16 cellular contexts compared by ENCODE assay signal in the genomic region with DNA sequence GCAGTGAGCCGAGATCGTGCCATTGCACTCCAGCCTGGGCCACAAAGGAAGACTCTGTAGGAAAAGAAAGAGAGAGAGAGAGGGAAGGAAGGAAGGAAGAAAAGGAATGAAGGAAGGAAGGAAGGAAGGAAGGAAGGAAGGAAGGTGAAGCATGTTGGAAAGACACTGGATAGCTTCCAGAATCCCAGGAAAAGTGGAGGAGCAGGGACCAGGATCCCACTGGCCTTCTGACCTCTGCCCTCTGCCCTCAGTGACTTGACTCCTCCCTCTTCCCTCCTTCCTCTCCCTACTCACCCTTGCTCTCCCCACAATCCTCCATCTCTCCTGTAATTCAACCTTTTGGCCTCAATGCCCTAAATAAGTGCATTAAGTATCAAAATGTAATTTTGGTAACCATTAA. TPM values are rescaled to one million over a fixed set of nuclear protein-coding genes. Genes with fewer than 3 reads are reported as not detected.
DNase-seq lines count a peak whose midpoint lies in the region; ATAC-seq, FAIRE-seq and TF ChIP-seq lines count a peak whose summit lies in the region.
"Had no signal": no experiment of that assay in that cellular context is flagged by ENCODE, and none has a peak within 500 bp of the region (broad histone marks: within the 10 kb centered on the region; RNA-seq: fewer than 3 reads in every experiment).

No MANE protein-coding gene starts in this region.

- no peak for TF ChIP-seq EP300 in K562 (IDR thresholded peaks at IDR 0.05; ENCODE audit: low read length)

- no peak for TF ChIP-seq CTCF in IMR-90 (conservative IDR thresholded peaks at IDR 0.05; ENCODE audit: low read depth, low read length)
- no peak for TF ChIP-seq CTCF in K562 (IDR thresholded peaks at IDR 0.05 in 2 of 3, conservative IDR thresholded peaks at IDR 0.05 in 1 of 3; ENCODE audit: insufficient read depth in 2 of 3, low read depth in 1 of 3, low read length in 3 of 3)
- no peak for TF ChIP-seq CTCF in osteocyte (IDR thresholded peaks at IDR 0.05)

- H3K9me3 Mint-ChIP-seq in osteocyte (ENCODE audit: unreplicated experiment) = no peaks in the 10 kb centered on the region
- no peaks in the 10 kb centered on the region for H3K9me3 Mint-ChIP-seq in activated naive CD4-positive, alpha-beta T cell treated with anti-CD3 and anti-CD28 coated beads, Interleukin-2, amount 10 ng/mL, durations not matched to agents 7 days and 5 days
- H3K9me3 Mint-ChIP-seq: CD8-positive, alpha-beta T cell had no signal

- H3K79me2 ChIP-seq in K562 (ENCODE audit: control insufficient read depth, insufficient read depth, low read length) = no peaks in the 10 kb centered on the region

- no peak overlapping the region for H2AK9ac ChIP-seq in IMR-90 (replicated peaks; ENCODE audit: low read depth, low read length, poor library complexity)

- CTCF ChIA-PET in IMR-90 (lab: Yijun Ruan, JAX) (no interaction called here), K562 (lab: Yijun Ruan, JAX; ENCODE audit: low intra/inter-chr PET ratio) (interaction anchor here (0.6 to 1.0 kb wide), 2 partner anchors 188 to 189 kb away, joined by 3 read pairs; no protein-coding TSS in a partner anchor)
- CTCF ChIA-PET in activated naive CD4-positive, alpha-beta T cell treated with anti-CD3 and anti-CD28 coated beads, Interleukin-2, amount 10 ng/mL, durations not matched to agents 7 days and 5 days (lab: Charles Lee) = interaction anchor here (0.7 kb wide), 1 partner anchor 136 kb away, joined by 3 read pairs; no protein-coding TSS in a partner anchor

- FAIRE-seq in K562 (lab: Jason Lieb, UNC) = no peak
- FAIRE-seq: A204.1, H1 had no signal

- H2BK120ac ChIP-seq in IMR-90 (ENCODE audit: low read depth, low read length) = no peak overlapping the region
- no peak overlapping the region for H2BK120ac ChIP-seq in neuronal stem cell (ENCODE audit: low read depth, low read length)

- no peak for TF ChIP-seq RAD21 in IMR-90 (IDR thresholded peaks at IDR 0.05; ENCODE audit: low read length)
- no peak for TF ChIP-seq RAD21 in K562 (CRISPR knock-in tag; conservative IDR thresholded peaks at IDR 0.05 in 1 of 2, IDR thresholded peaks at IDR 0.05 in 1 of 2)

- H3K27me3 ChIP-seq in BLaER1 treated with 17β-estradiol and CSF1 and Interleukin-3, amounts not matched to agents 10 nM and 100 nM = no peaks in the 10 kb centered on the region
- H3K27me3 ChIP-seq in IMR-90 (ENCODE audit: control insufficient read depth, insufficient read depth, low read length) (no peaks in the 10 kb centered on the region; the same call in 1 of the 2 replicates), K562 (ENCODE audit: control insufficient read depth in 2 of 2, insufficient read depth in 2 of 2, low read length in 2 of 2) (no peaks in the 10 kb centered on the region), neuronal stem cell (ENCODE audit: control insufficient read depth in 3 of 3, insufficient read depth in 3 of 3, low read depth in 1 of 3, low read length in 3 of 3) (no peaks in the 10 kb centered on the region)

- H3K4me3 ChIP-seq in BLaER1 treated with 17β-estradiol and CSF1 and Interleukin-3, amounts not matched to agents 10 nM and 100 nM = no peak overlapping the region
- no peak overlapping the region for H3K4me3 ChIP-seq in IMR-90 (ENCODE audit: insufficient read depth, low read depth, low read length)
- H3K4me3 ChIP-seq in K562 = no peak overlapping the region
- no peak overlapping the region for H3K4me3 ChIP-seq in neuronal stem cell (ENCODE audit: low read length in 2 of 2)
- H3K4me3 ChIP-seq: HAP-1 had no signal

- H3K4ac ChIP-seq in IMR-90 (ENCODE audit: low read depth, low read length) (no peak overlapping the region), neuronal stem cell (ENCODE audit: low read length) (no peak overlapping the region)

- peak overlapping the region in 8 of 11 experiments; percentile 52 to 77 (median 58); a peak in 12 of 22 replicates for H3K4me2 ChIP-seq in BLaER1 treated with 17β-estradiol and CSF1 and Interleukin-3, amounts not matched to agents 10 nM and 100 nM
- H3K4me2 ChIP-seq in IMR-90 (ENCODE audit: low read depth, low read length) = no peak overlapping the region
- no peak overlapping the region for H3K4me2 ChIP-seq in K562 (ENCODE audit: insufficient read depth, low read length)
- H3K4me2 ChIP-seq in neuronal stem cell (ENCODE audit: insufficient read depth, low read length, poor library complexity, severe bottlenecking) = no peak overlapping the region

- no peaks in the 10 kb centered on the region for H4K20me1 ChIP-seq in BLaER1 treated with 17β-estradiol and CSF1 and Interleukin-3, amounts not matched to agents 10 nM and 100 nM
- no peaks in the 10 kb centered on the region for H4K20me1 ChIP-seq in IMR-90 (ENCODE audit: insufficient read depth, low read length)
- H4K20me1 ChIP-seq in K562 (replicated peaks; ENCODE audit: control insufficient read depth, insufficient read depth, low read length) = 0 out of 2 replicates have a peak, but pooled peaks cover 6% of the 10 kb centered on the region

- H3K23ac ChIP-seq in IMR-90 (ENCODE audit: low read depth, low read length) = no peak overlapping the region
- H3K23ac ChIP-seq in neuronal stem cell (ENCODE audit: low read depth, low read length, poor library complexity) = no peak overlapping the region

- H3K27ac ChIP-seq in BLaER1 treated with 17β-estradiol and CSF1 and Interleukin-3, amounts not matched to agents 10 nM and 100 nM = no peak overlapping the region
- H3K27ac ChIP-seq in IMR-90 (ENCODE audit: insufficient read depth, low read length) (no peak overlapping the region), K562 (ENCODE audit: extremely low read depth, low read depth, low read length) (no peak overlapping the region), neuronal stem cell (replicated peaks; ENCODE audit: low read length) (no peak overlapping the region)
- H3K27ac ChIP-seq: HL-60 had no signal

- H2AK5ac ChIP-seq in IMR-90 (ENCODE audit: low read depth, low read length) (no peak overlapping the region), neuronal stem cell (ENCODE audit: low read depth, low read length) (no peak overlapping the region)

- H2BK5ac ChIP-seq in IMR-90 (ENCODE audit: low read depth, low read length, poor library complexity, severe bottlenecking) (no peak overlapping the region), neuronal stem cell (ENCODE audit: low read length) (no peak overlapping the region)

- no peak overlapping the region for H2BK12ac ChIP-seq in neuronal stem cell (ENCODE audit: low read length)

- H3K4me1 Mint-ChIP-seq in osteocyte (ENCODE audit: unreplicated experiment) = peaks cover 3% of the 10 kb centered on the region
- no peaks in the 10 kb centered on the region for H3K4me1 Mint-ChIP-seq in activated naive CD4-positive, alpha-beta T cell treated with anti-CD3 and anti-CD28 coated beads, Interleukin-2, amount 10 ng/mL, durations not matched to agents 7 days and 5 days

- H4K8ac ChIP-seq in IMR-90 (ENCODE audit: low read depth in 2 of 2, low read length in 2 of 2) (no peak overlapping the region), neuronal stem cell (ENCODE audit: low read depth, low read length) (no peak overlapping the region)

- H3K9me3 ChIP-seq in BLaER1 treated with 17β-estradiol and CSF1 and Interleukin-3, amounts not matched to agents 10 nM and 100 nM (replicated peaks in 1 of 11) = no peaks in the 10 kb centered on the region
- H3K9me3 ChIP-seq in IMR-90 (ENCODE audit: control insufficient read depth, insufficient read depth, low read length) (no peaks in the 10 kb centered on the region), K562 (replicated peaks; ENCODE audit: control insufficient read depth, insufficient read depth, low read depth, low read length) (no peaks in the 10 kb centered on the region), neuronal stem cell (replicated peaks in 1 of 2; ENCODE audit: control insufficient read depth in 2 of 2, insufficient read depth in 1 of 2, low read depth in 1 of 2, low read length in 2 of 2) (no peaks in the 10 kb centered on the region)
- H3K9me3 ChIP-seq: HAP-1 had no signal

- H4K5ac ChIP-seq in IMR-90 (ENCODE audit: low read depth, low read length) = no peak overlapping the region

- TF ChIP-seq POLR2A in IMR-90 (IDR thresholded peaks at IDR 0.05; ENCODE audit: low read depth, low read length) (no peak), K562 (conservative IDR thresholded peaks at IDR 0.05) (no peak)

- no peak overlapping the region for H3K4me3 Mint-ChIP-seq in osteocyte (ENCODE audit: unreplicated experiment)
- H3K4me3 Mint-ChIP-seq in activated naive CD4-positive, alpha-beta T cell treated with anti-CD3 and anti-CD28 coated beads, Interleukin-2, amount 10 ng/mL, durations not matched to agents 7 days and 5 days = no peak overlapping the region
- H3K4me3 Mint-ChIP-seq: CD8-positive, alpha-beta T cell had no signal

- WGBS in IMR-90 (ENCODE audit: extremely low coverage in 2 of 2, insufficient read length in 1 of 2), 2 experiments = no CpG with 5 or more reads among the region's 2 CpGs
- 0% methylated on average over 2 of the region's 2 CpGs for WGBS in K562 (ENCODE audit: insufficient coverage, low coverage, missing lambda C conversion rate)
- WGBS in neuronal stem cell (ENCODE audit: extremely low coverage in 2 of 2, insufficient read length in 2 of 2, insufficient replicate concordance in 1 of 2), 2 donors = no CpG with 5 or more reads among the region's 2 CpGs

- H2BK15ac ChIP-seq in IMR-90 (ENCODE audit: low read depth, low read length) (no peak overlapping the region), neuronal stem cell (ENCODE audit: low read length) (no peak overlapping the region)

- peaks cover 10 to 20% (median 16%) of the 10 kb centered on the region in 10 experiments for H3K4me1 ChIP-seq in BLaER1 treated with 17β-estradiol and CSF1 and Interleukin-3, amounts not matched to agents 10 nM and 100 nM
- H3K4me1 ChIP-seq in IMR-90 (ENCODE audit: control insufficient read depth, insufficient read depth, low read length) = no peaks in the 10 kb centered on the region
- peaks cover 0 to 8% of the 10 kb centered on the region in 2 experiments; a peak in 2 of 5 replicates for H3K4me1 ChIP-seq in K562 (replicated peaks in 1 of 2; ENCODE audit: control insufficient read depth in 2 of 2, insufficient read depth in 2 of 2, low read length in 2 of 2)
- no peaks in the 10 kb centered on the region for H3K4me1 ChIP-seq in neuronal stem cell (ENCODE audit: control insufficient read depth in 2 of 2, insufficient read depth in 1 of 2, low read depth in 1 of 2, low read length in 2 of 2)

- H3K14ac ChIP-seq in IMR-90 (replicated peaks; ENCODE audit: low read depth, low read length) (no peak overlapping the region), neuronal stem cell (ENCODE audit: low read length) (no peak overlapping the region)

- no peaks in the 10 kb centered on the region for H3K36me3 Mint-ChIP-seq in osteocyte (ENCODE audit: unreplicated experiment)
- no peaks in the 10 kb centered on the region for H3K36me3 Mint-ChIP-seq in activated naive CD4-positive, alpha-beta T cell treated with anti-CD3 and anti-CD28 coated beads, Interleukin-2, amount 10 ng/mL, durations not matched to agents 7 days and 5 days
- H3K36me3 Mint-ChIP-seq: CD8-positive, alpha-beta T cell had no signal

- peak overlapping the region; percentile 33 for H2AFZ ChIP-seq in IMR-90 (replicated peaks; ENCODE audit: low read length, poor library complexity)
- H2AFZ ChIP-seq in K562 (ENCODE audit: low read depth, low read length) = no peak overlapping the region
- H2AFZ ChIP-seq in neuronal stem cell (ENCODE audit: low read length) = no peak overlapping the region

- no peaks in the 10 kb centered on the region for H3K79me1 ChIP-seq in IMR-90 (ENCODE audit: low read depth in 1 of 2, low read length in 2 of 2)
- no peaks in the 10 kb centered on the region for H3K79me1 ChIP-seq in neuronal stem cell (ENCODE audit: low read depth, low read length)

- POLR2A ChIA-PET in IMR-90 (lab: Charles Lee; ENCODE audit: unreplicated experiment) (no interaction called here), K562 (lab: Yijun Ruan, JAX) (interaction anchor here (0.6 kb wide), 1 partner anchor 22 kb away, joined by 5 read pairs; no protein-coding TSS in a partner anchor)

- H3K27me3 Mint-ChIP-seq in osteocyte (ENCODE audit: unreplicated experiment) = peaks cover 19% of the 10 kb centered on the region
- no peaks in the 10 kb centered on the region for H3K27me3 Mint-ChIP-seq in activated naive CD4-positive, alpha-beta T cell treated with anti-CD3 and anti-CD28 coated beads, Interleukin-2, amount 10 ng/mL, durations not matched to agents 7 days and 5 days

- H3K56ac ChIP-seq in IMR-90 (ENCODE audit: extremely low read depth, insufficient read depth, low read length) = no peak overlapping the region

- H3K36me3 ChIP-seq in BLaER1 treated with 17β-estradiol and CSF1 and Interleukin-3, amounts not matched to agents 10 nM and 100 nM = no peaks in the 10 kb centered on the region
- no peaks in the 10 kb centered on the region for H3K36me3 ChIP-seq in IMR-90 (ENCODE audit: control insufficient read depth, insufficient read depth, low read length)
- no peaks in the 10 kb centered on the region for H3K36me3 ChIP-seq in K562 (ENCODE audit: control insufficient read depth, insufficient read depth, low read length)
- no peaks in the 10 kb centered on the region for H3K36me3 ChIP-seq in neuronal stem cell (replicated peaks in 1 of 2; ENCODE audit: control insufficient read depth in 2 of 2, insufficient read depth in 2 of 2, low read length in 2 of 2)
- H3K36me3 ChIP-seq: HAP-1 had no signal

- no peak overlapping the region for H3K27ac Mint-ChIP-seq in osteocyte (ENCODE audit: unreplicated experiment)
- no peak overlapping the region for H3K27ac Mint-ChIP-seq in activated naive CD4-positive, alpha-beta T cell treated with anti-CD3 and anti-CD28 coated beads, Interleukin-2, amount 10 ng/mL, durations not matched to agents 7 days and 5 days
- H3K27ac Mint-ChIP-seq: CD8-positive, alpha-beta T cell had no signal

- H3K9me1 ChIP-seq in IMR-90 (ENCODE audit: insufficient read depth, low read length) (no peaks in the 10 kb centered on the region), K562 (ENCODE audit: control insufficient read depth, insufficient read depth, low read length) (no peaks in the 10 kb centered on the region)

- H3K9ac ChIP-seq in BLaER1 treated with 17β-estradiol and CSF1 and Interleukin-3, amounts not matched to agents 10 nM and 100 nM = no peak overlapping the region
- H3K9ac ChIP-seq in IMR-90 (ENCODE audit: low read depth, low read length) (no peak overlapping the region), K562 (ENCODE audit: insufficient read depth in 1 of 2, low read depth in 2 of 2, low read length in 2 of 2) (no peak overlapping the region), neuronal stem cell (ENCODE audit: low read depth, low read length, poor library complexity) (no peak overlapping the region)

- in situ Hi-C loops in IMR-90 (cut with MboI; ENCODE audit: low sequenced_read_pairs) (no loop called here), K562 (cut with MboI) (no loop called here)

- H4K91ac ChIP-seq in IMR-90 (ENCODE audit: insufficient read depth, low read depth, low read length) = no peak overlapping the region
- no peak overlapping the region for H4K91ac ChIP-seq in neuronal stem cell (ENCODE audit: low read depth, low read length, poor library complexity)

- no peak for ATAC-seq in IMR-90 (ENCODE audit: low read depth)
- no peak for ATAC-seq in K562
- ATAC-seq: CD8-positive, alpha-beta T cell had no signal

- BruUV-seq in IMR-90 (replicated peaks; lab: Mats Ljungman, UMichigan) = no TSS peak
- BruUV-seq in K562 (replicated peaks; lab: Mats Ljungman, UMichigan) = no TSS peak

- DNase-seq in IMR-90 (no peak), K562 (ENCODE audit: extremely low read depth in 1 of 4, low spot score in 3 of 4) (no peak), osteocyte (ENCODE audit: extremely low spot score, unreplicated experiment) (no peak), neuronal stem cell (ENCODE audit: low spot score) (no peak)
- DNase-seq in activated naive CD4-positive, alpha-beta T cell treated with anti-CD3 and anti-CD28 coated beads, Interleukin-2, amount 10 ng/mL, durations not matched to agents 7 days and 5 days = no peak
- DNase-seq: AML-193; Calu3; CD8-positive, alpha-beta T cell; GF-D8 had no signal

- dilution Hi-C loops in IMR-90 (cut with HindIII; ENCODE audit: low sequenced_read_pairs, unreplicated experiment) = no loop called here

- H3K18ac ChIP-seq in IMR-90 (ENCODE audit: low read depth, low read length) (no peak overlapping the region), neuronal stem cell (ENCODE audit: low read length) (no peak overlapping the region)

- H2BK20ac ChIP-seq in IMR-90 (ENCODE audit: low read depth, low read length) = no peak overlapping the region

- intact Hi-C loops in IMR-90 (cut with micrococcal nuclease) = no loop called here
- intact Hi-C loops in K562 (cut with micrococcal nuclease) = no loop called here

RNA-seq across cellular contexts. Expression of a gene that starts 4.1 kb away (rescaled TPM):
- total RNA-seq in IMR-90 (2012; rRNA removed) = not detected in 2 replicates
- not detected in 2 replicates for polyA plus RNA-seq in IMR-90 (2012; rRNA removed)
- not detected in 2 replicates for polyA plus RNA-seq in IMR-90 (2012; cell fraction: cytosol; rRNA removed)
- polyA plus RNA-seq in IMR-90 (2012; cell fraction: nucleus; rRNA removed; ENCODE audit: low replicate concordance) = not detected in 2 replicates
- not detected in 2 replicates for total RNA-seq in K562 (2011; cell fraction: chromatin; rRNA removed; ENCODE audit: low replicate concordance)
- not detected in 2 replicates for total RNA-seq in K562 (2011; cell fraction: nucleolus; rRNA removed)
- total RNA-seq in K562 (2011; cell fraction: nucleoplasm; rRNA removed) = not detected in 2 replicates
- total RNA-seq in K562 (2014; rRNA removed) = not detected in 2 replicates
- not detected in 2 replicates for total RNA-seq in K562 (2014; rRNA removed; fragmentation: Illumina TruSeq; extraction: Trizol)
- not detected in 2 replicates for total RNA-seq in K562 (2015; rRNA removed; fragmentation: Illumina TruSeq; extraction: Trizol)
- total RNA-seq in K562 (2021) = not detected in 2 replicates
- polyA plus RNA-seq in K562 (2011; rRNA removed) = 0.16 and 0.29 TPM in 2 replicates
- not detected in 2 replicates for polyA plus RNA-seq in K562 (2011; cell fraction: cytosol; rRNA removed)
- polyA plus RNA-seq in K562 (2011; cell fraction: nucleus; rRNA removed) = not detected in 2 replicates
- polyA plus RNA-seq in K562 (2012) = not detected in 2 replicates
- not detected in 2 replicates for polyA plus RNA-seq in K562 (2014; fragmentation: Illumina TruSeq; extraction: Trizol)
- polyA plus RNA-seq in K562 (2014; fragmentation: Nextera tagmentation; extraction: Ambion mirVana) = under 1 TPM in 1 of 2 experiments, not detected in 1; 0.22 TPM
- polyA plus RNA-seq in K562 (2014; rRNA removed) = 0.07 TPM in 1 of 2 replicates, not detected in the other
- not detected in 2 replicates for polyA minus RNA-seq in K562 (2011; rRNA and poly(A)+ RNA removed)
- polyA minus RNA-seq in K562 (2011; cell fraction: cytosol; rRNA and poly(A)+ RNA removed) = not detected in 2 replicates
- not detected in 2 replicates for polyA minus RNA-seq in K562 (2011; cell fraction: nucleus; rRNA and poly(A)+ RNA removed)
- total RNA-seq in osteocyte = not detected in 2 replicates
- not detected for polyA plus RNA-seq in neuronal stem cell (2013, experiment 1 of 2)
- not detected for polyA plus RNA-seq in neuronal stem cell (2013, experiment 2 of 2)
- total RNA-seq: Calu3, H1, HT1080 had no signal
- polyA plus RNA-seq: BJ, H1 had no signal

Comparison
In these comparisons a context has a peak if more than half of its experiments do, and no peak if none do; other contexts are left out.
1. H3K4me2 ChIP-seq: peak in BLaER1 treated with 17β-estradiol and CSF1 and Interleukin-3, amounts not matched to agents 10 nM and 100 nM (8 of 11); none in IMR-90 (single experiment), K562 (single experiment) and neuronal stem cell (single experiment).